Comparison of ENCODE assay signal across 9 cellular contexts in genomic region chr7:144384555-144385245, GRCh38.
DNase-seq lines count a peak whose midpoint lies in the region; ATAC-seq and TF ChIP-seq lines count a peak whose summit lies in the region.
"Had no signal": no experiment of that assay in that cellular context is flagged by ENCODE, and none has a peak within 500 bp of the region (broad histone marks: within the 10 kb centered on the region; RNA-seq: fewer than 3 reads in every experiment).

No MANE protein-coding gene starts in this region.

- ATAC-seq in GM18870 (IDR thresholded peaks at IDR 0.05; ENCODE audit: unreplicated experiment), result peak; percentile 39

- DNase-seq in SW480 (ENCODE audit: low spot score) (peak; percentile 50), fibroblast of pulmonary artery (ENCODE audit: low read depth) (peak; percentile 52), NCI-H2196 treated with DMSO at 0.1 percent for 48 hours (lab: John Stamatoyannopoulos, UW; ENCODE audit: unreplicated experiment) (no peak), SW 1271 (lab: John Stamatoyannopoulos, UW) (no peak), GM20000 (ENCODE audit: low spot score) (no peak), UCSD-AML1 (lab: John Stamatoyannopoulos, UW; ENCODE audit: unreplicated experiment) (no peak)
- DNase-seq in stimulated activated CD4-positive, alpha-beta T cell treated with anti-CD3 and anti-CD28 coated beads, Interleukin-1b, Interleukin-23, amount 100 ng/mL, for 48 hours, result peak; percentile 58

- no peak for TF ChIP-seq CTCF in fibroblast of pulmonary artery (IDR thresholded peaks at IDR 0.05; ENCODE audit: low read length, missing control alignments)
- TF ChIP-seq CTCF in GM20000 (IDR thresholded peaks at IDR 0.05; ENCODE audit: extremely low read depth, missing control alignments), result no peak

- H3K4me3 ChIP-seq in fibroblast of pulmonary artery (replicated peaks; ENCODE audit: low read depth, low read length), result no peak overlapping the region
- H3K4me3 ChIP-seq: SK-N-MC had no signal

Comparison
In these comparisons a context has a peak if more than half of its experiments do, and no peak if none do; other contexts are left out.
1. DNase-seq: peak in SW480 (single experiment), fibroblast of pulmonary artery (single experiment) and stimulated activated CD4-positive, alpha-beta T cell treated with anti-CD3 and anti-CD28 coated beads, Interleukin-1b, Interleukin-23, amount 100 ng/mL, for 48 hours (single experiment); none in NCI-H2196 treated with DMSO at 0.1 percent for 48 hours (single experiment), SW 1271 (0 of 2), GM20000 (single experiment) and UCSD-AML1 (single experiment).